In genomic region chr19:48874309-48875135, GRCh38 we compare ENCODE assay signal across 1 cellular context.
TF ChIP-seq lines count a peak whose summit lies in the region.

No MANE protein-coding gene starts in this region.

TF ChIP-seq in K562, 482 proteins besides CTCF, POLR2A, EP300 and RAD21 (continued from another document and continues in another):
- TF ChIP-seq, protein P1, sequence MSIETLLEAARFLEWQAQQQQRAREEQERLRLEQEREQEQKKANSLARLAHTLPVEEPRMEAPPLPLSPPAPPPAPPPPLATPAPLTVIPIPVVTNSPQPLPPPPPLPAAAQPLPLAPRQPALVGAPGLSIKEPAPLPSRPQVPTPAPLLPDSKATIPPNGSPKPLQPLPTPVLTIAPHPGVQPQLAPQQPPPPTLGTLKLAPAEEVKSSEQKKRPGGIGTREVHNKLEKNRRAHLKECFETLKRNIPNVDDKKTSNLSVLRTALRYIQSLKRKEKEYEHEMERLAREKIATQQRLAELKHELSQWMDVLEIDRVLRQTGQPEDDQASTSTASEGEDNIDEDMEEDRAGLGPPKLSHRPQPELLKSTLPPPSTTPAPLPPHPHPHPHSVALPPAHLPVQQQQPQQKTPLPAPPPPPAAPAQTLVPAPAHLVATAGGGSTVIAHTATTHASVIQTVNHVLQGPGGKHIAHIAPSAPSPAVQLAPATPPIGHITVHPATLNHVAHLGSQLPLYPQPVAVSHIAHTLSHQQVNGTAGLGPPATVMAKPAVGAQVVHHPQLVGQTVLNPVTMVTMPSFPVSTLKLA (conservative IDR thresholded peaks at IDR 0.05), result no peak
- peak; percentile 77 to 83 for TF ChIP-seq MLLT1 (IDR thresholded peaks at IDR 0.05)
- no peak; the same call in 1 of the 2 replicates for TF ChIP-seq MTA3 (IDR thresholded peaks at IDR 0.05; ENCODE audit: borderline replicate concordance)
- no peak for TF ChIP-seq ZNF121 (CRISPR knock-in tag; conservative IDR thresholded peaks at IDR 0.05)
- TF ChIP-seq, protein P2, sequence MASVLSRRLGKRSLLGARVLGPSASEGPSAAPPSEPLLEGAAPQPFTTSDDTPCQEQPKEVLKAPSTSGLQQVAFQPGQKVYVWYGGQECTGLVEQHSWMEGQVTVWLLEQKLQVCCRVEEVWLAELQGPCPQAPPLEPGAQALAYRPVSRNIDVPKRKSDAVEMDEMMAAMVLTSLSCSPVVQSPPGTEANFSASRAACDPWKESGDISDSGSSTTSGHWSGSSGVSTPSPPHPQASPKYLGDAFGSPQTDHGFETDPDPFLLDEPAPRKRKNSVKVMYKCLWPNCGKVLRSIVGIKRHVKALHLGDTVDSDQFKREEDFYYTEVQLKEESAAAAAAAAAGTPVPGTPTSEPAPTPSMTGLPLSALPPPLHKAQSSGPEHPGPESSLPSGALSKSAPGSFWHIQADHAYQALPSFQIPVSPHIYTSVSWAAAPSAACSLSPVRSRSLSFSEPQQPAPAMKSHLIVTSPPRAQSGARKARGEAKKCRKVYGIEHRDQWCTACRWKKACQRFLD (CRISPR knock-in tag; IDR thresholded peaks at IDR 0.05), result no peak
- TF ChIP-seq, protein P3, sequence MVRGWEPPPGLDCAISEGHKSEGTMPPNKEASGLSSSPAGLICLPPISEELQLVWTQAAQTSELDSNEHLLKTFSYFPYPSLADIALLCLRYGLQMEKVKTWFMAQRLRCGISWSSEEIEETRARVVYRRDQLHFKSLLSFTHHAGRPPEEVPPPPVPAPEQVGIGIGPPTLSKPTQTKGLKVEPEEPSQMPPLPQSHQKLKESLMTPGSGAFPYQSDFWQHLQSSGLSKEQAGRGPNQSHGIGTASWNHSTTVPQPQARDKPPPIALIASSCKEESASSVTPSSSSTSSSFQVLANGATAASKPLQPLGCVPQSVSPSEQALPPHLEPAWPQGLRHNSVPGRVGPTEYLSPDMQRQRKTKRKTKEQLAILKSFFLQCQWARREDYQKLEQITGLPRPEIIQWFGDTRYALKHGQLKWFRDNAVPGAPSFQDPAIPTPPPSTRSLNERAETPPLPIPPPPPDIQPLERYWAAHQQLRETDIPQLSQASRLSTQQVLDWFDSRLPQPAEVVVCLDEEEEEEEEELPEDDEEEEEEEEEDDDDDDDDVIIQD (CRISPR knock-in tag; IDR thresholded peaks at IDR 0.05), result no peak
- no peak for TF ChIP-seq SMAD4 (CRISPR knock-in tag; conservative IDR thresholded peaks at IDR 0.05)
- no peak for TF ChIP-seq PHB2 (IDR thresholded peaks at IDR 0.05; ENCODE audit: low read depth)
- TF ChIP-seq CHD7 (IDR thresholded peaks at IDR 0.05; ENCODE audit: low read depth, low read length), result no peak
- TF ChIP-seq XRCC4 (IDR thresholded peaks at IDR 0.05; ENCODE audit: extremely low read depth, insufficient read depth, insufficient read length), result no peak
- TF ChIP-seq TAF1 (IDR thresholded peaks at IDR 0.05; ENCODE audit: control insufficient read depth, extremely low read depth, insufficient read depth, low read length, severe bottlenecking), result no peak
- 0 out of 2 replicates have a peak, but pooled peaks have one; percentile 16 for TF ChIP-seq ZNF740 (CRISPR knock-in tag; IDR thresholded peaks at IDR 0.05)
- TF ChIP-seq ZNF740 (tag; IDR thresholded peaks at IDR 0.05), result no peak
- TF ChIP-seq ZNF785 (CRISPR knock-in tag; IDR thresholded peaks at IDR 0.05), result no peak
- TF ChIP-seq ETV5 (CRISPR knock-in tag; IDR thresholded peaks at IDR 0.05; ENCODE audit: low read depth), result no peak
- TF ChIP-seq ZNF280B (CRISPR knock-in tag; IDR thresholded peaks at IDR 0.05), result no peak
- no peak for TF ChIP-seq NR3C1 (CRISPR knock-in tag; IDR thresholded peaks at IDR 0.05)
- TF ChIP-seq ZNF764 (CRISPR knock-in tag; IDR thresholded peaks at IDR 0.05; ENCODE audit: low read depth), result no peak
- no peak; the same call in 1 of the 2 replicates for TF ChIP-seq ARID1B (IDR thresholded peaks at IDR 0.05)
- TF ChIP-seq ZNF23 (CRISPR knock-in tag; IDR thresholded peaks at IDR 0.05), result no peak
- no peak for TF ChIP-seq ZNF445 (CRISPR knock-in tag; IDR thresholded peaks at IDR 0.05; ENCODE audit: low read depth)
- no peak for TF ChIP-seq SMAD1 (IDR thresholded peaks at IDR 0.05; ENCODE audit: low read depth, low read length, partially characterized antibody)
- peak; percentile 11 for TF ChIP-seq MEIS2 (IDR thresholded peaks at IDR 0.05; ENCODE audit: partially characterized antibody)
- TF ChIP-seq ZNF699 (CRISPR knock-in tag; IDR thresholded peaks at IDR 0.05; ENCODE audit: insufficient replicate concordance), result no peak
- no peak for TF ChIP-seq HNRNPK (IDR thresholded peaks at IDR 0.05; ENCODE audit: low read depth, low read length, poor library complexity, severe bottlenecking)
- TF ChIP-seq HNRNPLL (IDR thresholded peaks at IDR 0.05; ENCODE audit: low read depth, low read length, poor library complexity, severe bottlenecking), result no peak
- TF ChIP-seq MCM5 (IDR thresholded peaks at IDR 0.05; ENCODE audit: low read depth), result no peak
- no peak for TF ChIP-seq CEBPG (CRISPR knock-in tag; IDR thresholded peaks at IDR 0.05)
- no peak for TF ChIP-seq CEBPG (tag; conservative IDR thresholded peaks at IDR 0.05 in 1 of 2, IDR thresholded peaks at IDR 0.05 in 1 of 2)
- TF ChIP-seq ADNP (tag; IDR thresholded peaks at IDR 0.05), result no peak
- TF ChIP-seq MIER1 (IDR thresholded peaks at IDR 0.05; ENCODE audit: low read depth), result no peak
- no peak for TF ChIP-seq PURB (CRISPR knock-in tag; IDR thresholded peaks at IDR 0.05; ENCODE audit: low read depth)
- TF ChIP-seq RUNX1 (IDR thresholded peaks at IDR 0.05; ENCODE audit: low read depth), result no peak
